Comparison of ENCODE assay signal across 3 cellular contexts in genomic region chr3:176920806-176921205, GRCh38.
TF ChIP-seq lines count a peak whose summit lies in the region.

No MANE protein-coding gene starts in this region.

TF ChIP-seq in IMR-90, 13 proteins besides CTCF, POLR2A, EP300 and RAD21:
- TF ChIP-seq CEBPB (IDR thresholded peaks at IDR 0.05; ENCODE audit: low read depth, low read length) (no peak), MXI1 (IDR thresholded peaks at IDR 0.05; ENCODE audit: borderline replicate concordance, low read depth, low read length) (no peak), ELK1 (IDR thresholded peaks at IDR 0.05; ENCODE audit: borderline replicate concordance, low read depth, low read length) (no peak), MAZ (IDR thresholded peaks at IDR 0.05; ENCODE audit: borderline replicate concordance, low read depth, low read length) (no peak)
TF ChIP-seq in IMR-90: peak in this region for 0.

TF ChIP-seq in endothelial cell of umbilical vein, 7 proteins besides CTCF, POLR2A, EP300 and RAD21:
- TF ChIP-seq MYC (IDR thresholded peaks at IDR 0.05; ENCODE audit: low read depth, low read length) (no peak), MAX (IDR thresholded peaks at IDR 0.05; ENCODE audit: insufficient read depth, insufficient read length) (no peak)

TF ChIP-seq in SK-N-SH, 30 proteins besides CTCF, POLR2A, EP300 and RAD21:
- TF ChIP-seq RXRA (IDR thresholded peaks at IDR 0.05; ENCODE audit: borderline replicate concordance, low read depth) (no peak), USF2 (IDR thresholded peaks at IDR 0.05; ENCODE audit: borderline replicate concordance, low read depth, low read length) (no peak), EZH2phosphoT487 (IDR thresholded peaks at IDR 0.05; ENCODE audit: borderline replicate concordance, low read depth) (no peak), TEAD4 (IDR thresholded peaks at IDR 0.05; ENCODE audit: borderline replicate concordance, insufficient read depth) (no peak), POLR2AphosphoS5 (IDR thresholded peaks at IDR 0.05; ENCODE audit: low read depth, low read length) (no peak), GABPA (IDR thresholded peaks at IDR 0.05; ENCODE audit: low read depth) (no peak), USF1 (IDR thresholded peaks at IDR 0.05; ENCODE audit: borderline replicate concordance, low read depth) (no peak), MXI1 (IDR thresholded peaks at IDR 0.05; ENCODE audit: low read depth, low read length) (no peak), REST (IDR thresholded peaks at IDR 0.05; ENCODE audit: low read depth, low read length) (no peak), SMC3 (IDR thresholded peaks at IDR 0.05; ENCODE audit: low read depth, low read length) (no peak), FOXM1 (IDR thresholded peaks at IDR 0.05; ENCODE audit: low read depth) (no peak), IRF3 (IDR thresholded peaks at IDR 0.05; ENCODE audit: low read depth, low read length) (no peak), NFIC (IDR thresholded peaks at IDR 0.05; ENCODE audit: borderline replicate concordance) (no peak)
